ENCODE assay signal across 8 cellular contexts in the genomic region with DNA sequence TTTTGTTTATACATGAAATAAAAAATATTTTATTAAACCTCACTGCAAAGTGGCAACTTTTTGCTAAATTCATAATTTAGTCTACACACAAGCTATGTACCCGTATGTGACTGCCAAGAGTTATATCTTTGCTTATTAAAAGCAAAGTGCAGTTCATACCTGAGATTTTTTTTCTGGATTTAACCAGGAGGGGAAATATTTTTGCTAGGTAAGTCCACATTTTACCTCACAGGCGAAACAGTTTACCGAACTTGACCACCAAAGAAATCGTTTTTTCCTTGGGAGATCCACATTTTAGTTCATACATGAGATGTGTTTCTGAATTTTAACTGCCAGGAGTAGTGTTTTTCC. TPM values are rescaled to one million over a fixed set of nuclear protein-coding genes. Genes with fewer than 3 reads are reported as not detected.
DNase-seq lines count a peak whose midpoint lies in the region; ATAC-seq and TF ChIP-seq lines count a peak whose summit lies in the region.

No MANE protein-coding gene starts in this region.

- H3K9me2 ChIP-seq in MM.1S (replicated peaks; ENCODE audit: insufficient read depth, low read length) = no peaks in the 10 kb centered on the region

- peak overlapping the region; percentile 71 for H3K4me3 ChIP-seq in CD8-positive, alpha-beta T cell (ENCODE audit: low read depth, low read length)
- H3K4me3 ChIP-seq in MM.1S (ENCODE audit: low read length) = peak overlapping the region; percentile 85
- peak overlapping the region; percentile 98 for H3K4me3 ChIP-seq in osteoblast (ENCODE audit: insufficient read depth, low read length)

- H3K27me3 Mint-ChIP-seq in CD8-positive, alpha-beta T cell (ENCODE audit: low read depth) = no peaks in the 10 kb centered on the region
- H3K27me3 Mint-ChIP-seq in effector memory CD8-positive, alpha-beta T cell = no peaks in the 10 kb centered on the region

- peaks cover 27% of the 10 kb centered on the region for H3K4me1 Mint-ChIP-seq in CD8-positive, alpha-beta T cell (ENCODE audit: low read depth)
- H3K4me1 Mint-ChIP-seq in effector memory CD8-positive, alpha-beta T cell (ENCODE audit: low read depth in 2 of 2) = peaks cover 13 to 16% of the 10 kb centered on the region in 2 donors

- POLR2A ChIA-PET in CD8-positive, alpha-beta T cell (lab: Charles Lee) = interaction anchor here (4.4 kb wide), 1 partner anchor 10 kb away, joined by 43 read pairs; no protein-coding TSS in a partner anchor

- H2AFZ ChIP-seq in MM.1S (ENCODE audit: low read length) = peak overlapping the region; percentile 68; the same call in 1 of the 2 replicates
- H2AFZ ChIP-seq in osteoblast (ENCODE audit: low read length) = peak overlapping the region; percentile 76

- DNase-seq in CD8-positive, alpha-beta T cell = no peak
- peak; percentile 10 for DNase-seq in MM.1S
- DNase-seq in effector memory CD8-positive, alpha-beta T cell = no peak
- DNase-seq in osteoblast (ENCODE audit: insufficient read length, low spot score, missing footprints) = peak; percentile 69
- DNase-seq in anterior cingulate cortex (lab: John Stamatoyannopoulos, UW) = no peak
- no peak for DNase-seq in A172 (ENCODE audit: low spot score)
- no peak for DNase-seq in mesenteric fat pad (ENCODE audit: low spot score)

- peak overlapping the region; percentile 91 for H3K4me3 Mint-ChIP-seq in CD8-positive, alpha-beta T cell
- H3K4me3 Mint-ChIP-seq in effector memory CD8-positive, alpha-beta T cell = peak overlapping the region; percentile 95

- H3K27ac Mint-ChIP-seq in CD8-positive, alpha-beta T cell = no peak overlapping the region
- peak overlapping the region; percentile 95 to 99 for H3K27ac Mint-ChIP-seq in effector memory CD8-positive, alpha-beta T cell

- intact Hi-C loops in CD8-positive, alpha-beta T cell (cut with DNase I, micrococcal nuclease) = loop anchor here in 1 of 2 experiments (5.0 kb wide), 1 partner anchor 1606 kb away; the partner anchor contains the start of gene RNF126

- peaks cover 44% of the 10 kb centered on the region for H3F3A ChIP-seq in MM.1S (ENCODE audit: insufficient read depth, low read length)

- peaks cover 36% of the 10 kb centered on the region for H4K20me1 ChIP-seq in MM.1S (ENCODE audit: insufficient read depth, low read length)
- H4K20me1 ChIP-seq in osteoblast (ENCODE audit: insufficient read depth, low read length) = peaks cover 33% of the 10 kb centered on the region

- H3K27me3 ChIP-seq in CD8-positive, alpha-beta T cell (ENCODE audit: insufficient read depth, low read length) = no peaks in the 10 kb centered on the region
- H3K27me3 ChIP-seq in MM.1S (replicated peaks; ENCODE audit: insufficient read depth, low read length) = no peaks in the 10 kb centered on the region
- no peaks in the 10 kb centered on the region for H3K27me3 ChIP-seq in osteoblast (ENCODE audit: insufficient read depth, low read length)

- CTCF ChIA-PET in CD8-positive, alpha-beta T cell (lab: Charles Lee) = interaction anchor here (0.7 kb wide), 1 partner anchor 9 kb away, joined by 5 read pairs; no protein-coding TSS in a partner anchor

- H3K9ac ChIP-seq in MM.1S (ENCODE audit: low read length) = peak overlapping the region; percentile 61

- H3K79me2 ChIP-seq in MM.1S (ENCODE audit: low read length) = peaks cover 54% of the 10 kb centered on the region
- H3K79me2 ChIP-seq in osteoblast (ENCODE audit: insufficient read depth, low read length) = peaks cover 42% of the 10 kb centered on the region

- H3K27ac ChIP-seq in CD8-positive, alpha-beta T cell (ENCODE audit: low read depth, low read length) = no peak overlapping the region
- H3K27ac ChIP-seq in MM.1S (ENCODE audit: low read length) (no peak overlapping the region), osteoblast (ENCODE audit: low read depth, low read length) (no peak overlapping the region)

- peaks cover 19% of the 10 kb centered on the region for H3K36me3 Mint-ChIP-seq in CD8-positive, alpha-beta T cell
- peaks cover 50% of the 10 kb centered on the region for H3K36me3 Mint-ChIP-seq in effector memory CD8-positive, alpha-beta T cell (ENCODE audit: insufficient read depth)

- peaks cover 35% of the 10 kb centered on the region for H3K4me1 ChIP-seq in CD8-positive, alpha-beta T cell (ENCODE audit: insufficient read depth, low read length)
- H3K4me1 ChIP-seq in MM.1S (ENCODE audit: low read length) (peaks cover 33% of the 10 kb centered on the region), osteoblast (ENCODE audit: insufficient read depth, low read length) (peaks cover 31% of the 10 kb centered on the region)

- peaks cover 13% of the 10 kb centered on the region for H3K36me3 ChIP-seq in CD8-positive, alpha-beta T cell (ENCODE audit: insufficient read depth, low read length)
- peaks cover 17% of the 10 kb centered on the region for H3K36me3 ChIP-seq in MM.1S (replicated peaks; ENCODE audit: insufficient read depth, low read length)
- peaks cover 20% of the 10 kb centered on the region for H3K36me3 ChIP-seq in osteoblast (ENCODE audit: insufficient read depth, low read length)

- TF ChIP-seq CTCF in CD8-positive, alpha-beta T cell (IDR thresholded peaks at IDR 0.05) = no peak
- no peak for TF ChIP-seq CTCF in MM.1S (IDR thresholded peaks at IDR 0.05; ENCODE audit: low read length)
- TF ChIP-seq CTCF in osteoblast (IDR thresholded peaks at IDR 0.05; ENCODE audit: extremely low read depth, low read depth, low read length) = no peak

- ATAC-seq in CD8-positive, alpha-beta T cell = no peak
- ATAC-seq in effector memory CD8-positive, alpha-beta T cell (replicated peaks) = no peak
- ATAC-seq in GM18502 (IDR thresholded peaks at IDR 0.05; ENCODE audit: poor library complexity, unreplicated experiment) = no peak

- H3K4me2 ChIP-seq in MM.1S (ENCODE audit: low read depth, low read length) (peak overlapping the region; percentile 90), osteoblast (ENCODE audit: insufficient read depth, low read length) (peak overlapping the region; percentile 84)

- no peaks in the 10 kb centered on the region for H3K9me3 ChIP-seq in CD8-positive, alpha-beta T cell (ENCODE audit: low read length)
- H3K9me3 ChIP-seq in MM.1S (replicated peaks; ENCODE audit: insufficient read depth, low read length) (no peaks in the 10 kb centered on the region), osteoblast (ENCODE audit: low read depth, low read length) (no peaks in the 10 kb centered on the region)

- no peaks in the 10 kb centered on the region for H3K9me3 Mint-ChIP-seq in CD8-positive, alpha-beta T cell
- H3K9me3 Mint-ChIP-seq in effector memory CD8-positive, alpha-beta T cell = no peaks in the 10 kb centered on the region

RNA-seq across cellular contexts. Expression of gene JSRP1, which starts 12.2 kb away (rescaled TPM):
- under 1 TPM in 1 of 2 experiments, not detected in 1; 0.92 TPM for total RNA-seq in CD8-positive, alpha-beta T cell
- 0.72 TPM in 1 of 2 replicates, not detected in the other for total RNA-seq in osteoblast
- total RNA-seq in A172 (2014; rRNA removed; shearing (Covaris generic)) = not detected in 2 replicates
- not detected for total RNA-seq in mesenteric fat pad

RNA-seq across cellular contexts. Expression of gene PEAK3, which starts 13.5 kb away (rescaled TPM):
- total RNA-seq in CD8-positive, alpha-beta T cell = not detected
- total RNA-seq in osteoblast (under 0.01 TPM in 1 of 2 replicates, not detected in the other), mesenteric fat pad (2.6 TPM)
- total RNA-seq in A172 (2014; rRNA removed; shearing (Covaris generic)) = 0.22 and 1.7 TPM in 2 replicates

RNA-seq across cellular contexts. Expression of gene AMH, which starts 19.3 kb away (rescaled TPM):
- 1 to 10 TPM; 2.2 to 4.4 TPM for total RNA-seq in CD8-positive, alpha-beta T cell
- total RNA-seq in osteoblast = under 0.01 and 0.29 TPM in 2 replicates
- 8.5 and 10.0 TPM in 2 replicates for total RNA-seq in A172 (2014; rRNA removed; shearing (Covaris generic))
- total RNA-seq in mesenteric fat pad = 0.93 TPM

RNA-seq across cellular contexts. Expression of gene SF3A2, which starts 31.8 kb away (rescaled TPM):
- total RNA-seq in CD8-positive, alpha-beta T cell = 100 to 1,000 TPM; 164 to 167 TPM
- total RNA-seq in osteoblast (27.1 and 27.9 TPM in 2 replicates), mesenteric fat pad (46.2 TPM)
- total RNA-seq in A172 (2014; rRNA removed; shearing (Covaris generic)) = 41.1 and 42.9 TPM in 2 replicates

RNA-seq across cellular contexts. Expression of gene PLEKHJ1, which starts 32.3 kb away (rescaled TPM):
- 10 to 100 TPM; 25.9 to 26.1 TPM for total RNA-seq in CD8-positive, alpha-beta T cell
- total RNA-seq in osteoblast (32.1 and 43.4 TPM in 2 replicates), mesenteric fat pad (46.4 TPM)
- total RNA-seq in A172 (2014; rRNA removed; shearing (Covaris generic)) = 172 and 177 TPM in 2 replicates

Comparison
In these comparisons a context has a peak if more than half of its experiments do, and no peak if none do; other contexts are left out.
1. DNase-seq: peak in MM.1S (single experiment) and osteoblast (single experiment); none in CD8-positive, alpha-beta T cell (0 of 7), effector memory CD8-positive, alpha-beta T cell (0 of 3), anterior cingulate cortex (0 of 58), A172 (single experiment) and mesenteric fat pad (single experiment).
2. Peak in every context shown above with its lines, with median percentiles within 50 percentile points of each other: H3K4me3 ChIP-seq.